18 cellular contexts compared by ENCODE assay signal in the genomic region with DNA sequence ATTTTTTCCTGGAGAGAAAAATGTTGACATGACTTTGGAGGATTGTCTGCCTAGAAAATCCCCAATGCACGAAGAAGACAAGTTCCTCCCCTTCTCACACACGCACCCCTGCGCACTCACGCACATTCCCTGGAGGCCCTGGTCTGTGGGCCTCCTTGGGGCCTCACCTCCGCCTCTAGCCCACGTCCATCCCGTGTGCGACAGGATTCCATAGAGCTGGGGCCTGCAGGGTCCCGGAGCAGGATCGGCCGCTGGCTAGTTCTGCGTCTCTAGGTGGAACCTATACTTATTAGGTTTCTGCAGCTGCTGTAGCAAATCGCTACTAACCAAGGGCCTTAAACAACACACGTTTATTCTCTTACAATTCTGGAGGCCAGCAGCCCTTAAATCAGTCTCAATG.
A peak's percentile ranks its signal among the peaks of the same experiment; 100 is the strongest.
DNase-seq lines count a peak whose midpoint lies in the region; ATAC-seq and TF ChIP-seq lines count a peak whose summit lies in the region.
"Had no signal": no experiment of that assay in that cellular context is flagged by ENCODE, and none has a peak within 500 bp of the region (broad histone marks: within the 10 kb centered on the region; RNA-seq: fewer than 3 reads in every experiment).

No MANE protein-coding gene starts in this region.

- H3K27ac ChIP-seq in left ventricle myocardium inferior (replicated peaks): peak overlapping the region; percentile 39
- H3K27ac ChIP-seq in right cardiac atrium (ENCODE audit: low read length): no peak overlapping the region
- H3K27ac ChIP-seq in ovary: no peak overlapping the region

- H3K9me3 Mint-ChIP-seq in mesothelial cell of epicardium (peaks cover 2% of the 10 kb centered on the region), type B pancreatic cell (peaks cover 8% of the 10 kb centered on the region)

- TF ChIP-seq POLR2A in ovary (IDR thresholded peaks at IDR 0.05): no peak

- H3K9me3 ChIP-seq in left ventricle myocardium inferior (replicated peaks) (no peaks in the 10 kb centered on the region), right cardiac atrium (ENCODE audit: control insufficient read depth, low read length) (no peaks in the 10 kb centered on the region), ovary (no peaks in the 10 kb centered on the region)
- H3K9me3 ChIP-seq: Peyer's patch had no signal

- no peak for TF ChIP-seq EP300 in ovary (IDR thresholded peaks at IDR 0.05)

- H3K4me1 Mint-ChIP-seq in mesothelial cell of epicardium (peaks cover 61% of the 10 kb centered on the region), type B pancreatic cell (ENCODE audit: unreplicated experiment) (peaks cover 60% of the 10 kb centered on the region)

- ATAC-seq in right cardiac atrium: no peak
- no peak for ATAC-seq in HG02759 (IDR thresholded peaks at IDR 0.05; ENCODE audit: unreplicated experiment)
- ATAC-seq: GM23338 had no signal

- H3K27me3 Mint-ChIP-seq in mesothelial cell of epicardium (ENCODE audit: low read depth) (no peaks in the 10 kb centered on the region), type B pancreatic cell (no peaks in the 10 kb centered on the region)

- intact Hi-C loops in left ventricle myocardium inferior (cut with micrococcal nuclease): loop anchor here (5.0 kb wide), 1 partner anchor 200 kb away; a partner anchor contains a TSS
- intact Hi-C loops in right cardiac atrium (cut with DNase I): loop anchor here in 2 of 4 donors (5.0 to 10.0 kb wide), 3 partner anchors 53 to 200 kb away; a partner anchor contains a TSS
- intact Hi-C loops in ovary (cut with DNase I): loop anchor here in 3 of 4 donors (5.0 to 10.0 kb wide), 5 partner anchors 53 to 200 kb away; no protein-coding TSS in a partner anchor

- TF ChIP-seq CTCF in left ventricle myocardium inferior (IDR thresholded peaks at IDR 0.05; ENCODE audit: borderline replicate concordance) (no peak), mesothelial cell of epicardium (IDR thresholded peaks at IDR 0.05; ENCODE audit: unreplicated experiment) (no peak), ovary (IDR thresholded peaks at IDR 0.05) (no peak), type B pancreatic cell (conservative IDR thresholded peaks at IDR 0.05) (no peak)

- H3K36me3 ChIP-seq in left ventricle myocardium inferior: no peaks in the 10 kb centered on the region
- H3K36me3 ChIP-seq in ovary: no peaks in the 10 kb centered on the region
- H3K36me3 ChIP-seq: Peyer's patch had no signal

- peaks cover 37% of the 10 kb centered on the region for H3K4me1 ChIP-seq in left ventricle myocardium inferior
- H3K4me1 ChIP-seq in right cardiac atrium (ENCODE audit: control insufficient read depth, insufficient read depth, low read length): peaks cover 7% of the 10 kb centered on the region
- peaks cover 15% of the 10 kb centered on the region for H3K4me1 ChIP-seq in ovary (ENCODE audit: insufficient read depth)

- H3K36me3 Mint-ChIP-seq in mesothelial cell of epicardium (peaks cover 4% of the 10 kb centered on the region), type B pancreatic cell (peaks cover 7% of the 10 kb centered on the region)

- H3K4me3 ChIP-seq in left ventricle myocardium inferior (no peak overlapping the region), right cardiac atrium (ENCODE audit: low read length) (no peak overlapping the region), ovary (no peak overlapping the region)
- H3K4me3 ChIP-seq: GM23338, Peyer's patch had no signal

- DNase-seq in left ventricle myocardium inferior: no peak
- no peak for DNase-seq in right cardiac atrium
- DNase-seq in mesothelial cell of epicardium (ENCODE audit: low spot score in 2 of 2, unreplicated experiment in 2 of 2): no peak
- peak in 3 of 5 donors; percentile 15 to 30 (median 16) for DNase-seq in ovary
- no peak for DNase-seq in type B pancreatic cell (ENCODE audit: extremely low spot score, unreplicated experiment)
- no peak for DNase-seq in activated effector memory CD4-positive, alpha-beta T cell treated with anti-CD3 and anti-CD28 coated beads, Interleukin-2, amount 50 U/mL, for 16 hours
- DNase-seq in RPMI8226: no peak
- DNase-seq: 8988T, GF-D8, KBM-7, NCI-H1048, NCI-H146, NCI-H2081 treated with DMSO at 0.1 percent for 48 hours, NCI-H510A treated with DMSO at 0.1 percent for 48 hours, SHP77 had no signal

- H3K27ac Mint-ChIP-seq in mesothelial cell of epicardium (peak overlapping the region; percentile 90), type B pancreatic cell (peak overlapping the region; percentile 26)
- H3K27ac Mint-ChIP-seq: GM23338 had no signal

- H3K27me3 ChIP-seq in left ventricle myocardium inferior (ENCODE audit: low read depth) (no peaks in the 10 kb centered on the region), right cardiac atrium (ENCODE audit: control insufficient read depth, insufficient read depth) (no peaks in the 10 kb centered on the region), ovary (no peaks in the 10 kb centered on the region)
- H3K27me3 ChIP-seq: Peyer's patch had no signal

- WGBS in right cardiac atrium: 85% methylated on average over 14 of the region's 14 CpGs
- 90 to 91% (median 90%) methylated on average over 14 of the region's 14 CpGs for WGBS in ovary, 3 donors

- H3K4me3 Mint-ChIP-seq in mesothelial cell of epicardium (no peak overlapping the region), type B pancreatic cell (no peak overlapping the region)
- H3K4me3 Mint-ChIP-seq: GM23338 had no signal

Comparison
In these comparisons a context has a peak if more than half of its experiments do, and no peak if none do; other contexts are left out.
1. DNase-seq: peak in ovary (3 of 5); none in left ventricle myocardium inferior (single experiment), right cardiac atrium (0 of 3), mesothelial cell of epicardium (0 of 2), type B pancreatic cell (single experiment), activated effector memory CD4-positive, alpha-beta T cell treated with anti-CD3 and anti-CD28 coated beads, Interleukin-2, amount 50 U/mL, for 16 hours (single experiment) and RPMI8226 (single experiment).